Comparison of ENCODE assay signal across 37 cellular contexts in the genomic region with DNA sequence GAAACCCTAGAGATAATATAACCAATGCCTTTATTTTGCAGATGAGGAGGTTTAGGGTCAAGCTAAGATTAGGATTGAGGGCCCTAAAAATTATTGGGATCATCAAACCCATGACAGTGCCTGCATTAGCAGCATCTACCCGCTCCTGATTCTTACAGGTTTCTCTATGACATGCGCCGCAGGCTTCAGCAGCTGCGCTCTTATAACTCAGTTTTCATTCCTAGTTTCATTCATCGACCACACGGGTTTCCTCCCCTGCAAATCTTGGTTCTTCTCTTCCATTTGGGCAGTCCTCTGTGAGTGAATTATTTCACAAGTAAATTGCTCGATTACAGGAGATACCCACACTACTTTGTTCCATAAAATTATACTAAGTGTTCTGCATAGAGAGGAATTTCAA.
"Had no signal": no experiment of that assay in that cellular context is flagged by ENCODE, and none has a peak within 500 bp of the region (broad histone marks: within the 10 kb centered on the region; RNA-seq: fewer than 3 reads in every experiment).

No MANE protein-coding gene starts in this region.

- DNase-seq: activated B cell treated with CpG ODN at 0.5 μM for 24 hours; activated CD4-positive, alpha-beta memory T cell treated with anti-CD3 and anti-CD28 coated beads for 36 hours; activated CD4-positive, alpha-beta T cell treated with anti-CD3 and anti-CD28 coated beads for 4 hours; activated CD4-positive, alpha-beta T cell treated with anti-CD3 and anti-CD28 coated beads, Interleukin-2, amount 10 ng/mL, durations not matched to agents 24 days and 14 days; activated CD4-positive, alpha-beta T cell treated with anti-CD3 and anti-CD28 coated beads, Interleukin-2, amount 50 U/mL, for 1 hour; activated CD4-positive, alpha-beta T cell treated with anti-CD3 and anti-CD28 coated beads, Interleukin-2, amount 50 U/mL, for 4 hours; activated CD4-positive, CD25-positive, alpha-beta regulatory T cell treated with anti-CD3 and anti-CD28 coated beads, Interleukin-2, amount 50 U/mL, for 72 hours; activated CD8-positive, alpha-beta memory T cell treated with anti-CD3 and anti-CD28 coated beads, Interleukin-2, amount 50 U/mL, for 4 hours; activated CD8-positive, alpha-beta T cell treated with anti-CD3 and anti-CD28 coated beads for 36 hours; activated effector memory CD4-positive, alpha-beta T cell treated with Interleukin-2 at 50 U/mL for 16 hours; activated gamma-delta T cell; activated naive CD4-positive, alpha-beta T cell treated with anti-CD3 and anti-CD28 coated beads, Interleukin-2, amount 10 ng/mL, durations not matched to agents 7 days and 5 days; activated naive CD4-positive, alpha-beta T cell treated with Interleukin-2 at 50 U/mL for 16 hours; activated naive CD8-positive, alpha-beta T cell treated with anti-CD3 and anti-CD28 coated beads, Interleukin-2, amount 10 ng/mL, durations not matched to agents 7 days and 5 days; activated naive CD8-positive, alpha-beta T cell treated with anti-CD3 and anti-CD28 coated beads, Interleukin-2, amount 50 U/mL, for 24 hours; activated T-cell treated with anti-CD3 and anti-CD28 coated beads for 4 hours; activated T-cell treated with anti-CD3 and anti-CD28 coated beads, Interleukin-2, amount 50 U/mL, for 1 hour; activated T-cell treated with anti-CD3 and anti-CD28 coated beads, Interleukin-2, amount 50 U/mL, for 4 hours; activated T-cell treated with anti-CD3 and anti-CD28 coated beads, Interleukin-2, amount 50 U/mL, for 72 hours; amygdala; anterior cingulate cortex; caudate nucleus; cerebellar nuclear complex; T-helper 1 cell; T-helper 2 cell; T-helper 9 cell had no signal

- H3K4me3 ChIP-seq: ascending aorta, cardiac muscle cell had no signal

- H3K4me3 Mint-ChIP-seq: activated B cell treated with CpG ODN at 0.5 μM for 24 hours; activated CD4-positive, alpha-beta memory T cell treated with anti-CD3 and anti-CD28 coated beads for 36 hours; activated CD4-positive, alpha-beta T cell treated with anti-CD3 and anti-CD28 coated beads, Interleukin-2, amount 10 ng/mL, durations not matched to agents 24 days and 14 days; activated CD8-positive, alpha-beta T cell treated with anti-CD3 and anti-CD28 coated beads for 36 hours; activated naive CD4-positive, alpha-beta T cell treated with anti-CD3 and anti-CD28 coated beads, Interleukin-2, amount 10 ng/mL, durations not matched to agents 7 days and 5 days; activated naive CD4-positive, alpha-beta T cell treated with anti-CD3 and anti-CD28 coated beads, Interleukin-2, amount 50 U/mL, for 24 hours; activated naive CD8-positive, alpha-beta T cell; activated naive CD8-positive, alpha-beta T cell treated with anti-CD3 and anti-CD28 coated beads, Interleukin-2, amount 10 ng/mL, durations not matched to agents 7 days and 5 days; activated naive CD8-positive, alpha-beta T cell treated with anti-CD3 and anti-CD28 coated beads, Interleukin-2, amount 50 U/mL, for 24 hours; activated T-cell treated with anti-CD3 and anti-CD28 coated beads, Interleukin-2, amount 50 U/mL, for 4 hours; activated T-cell treated with anti-CD3 and anti-CD28 coated beads, Interleukin-2, amount 50 U/mL, for 72 hours; activated T-helper 1 cell treated with anti-CD3 and anti-CD28 coated beads, Interleukin-12 subunit alpha, Interleukin-12 subunit beta, Interleukin-2, Interleukin-4 antibody, amounts not matched to agents 30 ng/mL and 10 ng/mL and 1 ng/mL, durations not matched to agents 14 hours and 24 hours and 36 hours; activated T-helper 17 cell treated with anti-CD3 and anti-CD28 coated beads, Interleukin-2, amount 50 U/mL, for 72 hours; brain; central memory CD8-positive, alpha-beta T cell; T-helper 1 cell treated with Interleukin-12 subunit alpha and Interleukin-12 subunit beta and Interleukin-4 antibody, amounts not matched to agents 30 μg/mL and 1 μg/mL, for 36 hours; T-helper 2 cell treated with Interferon-gamma antibody and Interleukin-4, amounts not matched to agents 5 μg/mL and 100 μg/mL, for 36 hours had no signal

- H3K27me3 ChIP-seq: ascending aorta, cardiac muscle cell had no signal

- H3K27ac ChIP-seq: ascending aorta, cardiac muscle cell, VCaP had no signal

- H3K4me1 Mint-ChIP-seq: activated B cell treated with CpG ODN at 0.5 μM for 24 hours; activated CD4-positive, alpha-beta T cell treated with anti-CD3 and anti-CD28 coated beads, Interleukin-2, amount 10 ng/mL, durations not matched to agents 24 days and 14 days; activated naive CD4-positive, alpha-beta T cell treated with anti-CD3 and anti-CD28 coated beads, Interleukin-2, amount 10 ng/mL, durations not matched to agents 7 days and 5 days; activated naive CD4-positive, alpha-beta T cell treated with anti-CD3 and anti-CD28 coated beads, Interleukin-2, amount 50 U/mL, for 24 hours; activated naive CD8-positive, alpha-beta T cell treated with anti-CD3 and anti-CD28 coated beads, Interleukin-2, amount 10 ng/mL, durations not matched to agents 7 days and 5 days; activated naive CD8-positive, alpha-beta T cell treated with anti-CD3 and anti-CD28 coated beads, Interleukin-2, amount 50 U/mL, for 24 hours; activated T-helper 17 cell treated with anti-CD3 and anti-CD28 coated beads, Interleukin-2, amount 50 U/mL, for 72 hours; central memory CD8-positive, alpha-beta T cell had no signal

- H3K36me3 Mint-ChIP-seq: activated CD4-positive, alpha-beta memory T cell treated with anti-CD3 and anti-CD28 coated beads for 36 hours; activated naive CD4-positive, alpha-beta T cell treated with anti-CD3 and anti-CD28 coated beads, Interleukin-2, amount 10 ng/mL, durations not matched to agents 7 days and 5 days; activated naive CD4-positive, alpha-beta T cell treated with anti-CD3 and anti-CD28 coated beads, Interleukin-2, amount 50 U/mL, for 24 hours; activated naive CD8-positive, alpha-beta T cell; activated naive CD8-positive, alpha-beta T cell treated with anti-CD3 and anti-CD28 coated beads, Interleukin-2, amount 10 ng/mL, durations not matched to agents 7 days and 5 days; brain had no signal

- H3K27me3 Mint-ChIP-seq: activated CD4-positive, alpha-beta memory T cell treated with anti-CD3 and anti-CD28 coated beads for 36 hours; activated naive CD8-positive, alpha-beta T cell treated with anti-CD3 and anti-CD28 coated beads, Interleukin-2, amount 50 U/mL, for 24 hours; brain had no signal

- ATAC-seq: activated CD8-positive, alpha-beta T cell treated with anti-CD3 and anti-CD28 coated beads for 36 hours; activated naive CD8-positive, alpha-beta T cell treated with anti-CD3 and anti-CD28 coated beads, Interleukin-2, amount 50 U/mL, for 24 hours; activated T-cell treated with anti-CD3 and anti-CD28 coated beads, Interleukin-2, amount 50 U/mL, for 4 hours; activated T-cell treated with anti-CD3 and anti-CD28 coated beads, Interleukin-2, amount 50 U/mL, for 72 hours; activated T-helper 17 cell treated with anti-CD3 and anti-CD28 coated beads, Interleukin-2, amount 50 U/mL, for 72 hours had no signal

- H3K9me3 Mint-ChIP-seq: activated B cell treated with CpG ODN at 0.5 μM for 24 hours; activated CD4-positive, alpha-beta memory T cell treated with anti-CD3 and anti-CD28 coated beads for 36 hours; activated CD4-positive, alpha-beta T cell treated with anti-CD3 and anti-CD28 coated beads, Interleukin-2, amount 10 ng/mL, durations not matched to agents 24 days and 14 days; activated CD8-positive, alpha-beta T cell treated with anti-CD3 and anti-CD28 coated beads for 36 hours; activated naive CD4-positive, alpha-beta T cell treated with anti-CD3 and anti-CD28 coated beads, Interleukin-2, amount 10 ng/mL, durations not matched to agents 7 days and 5 days; activated naive CD4-positive, alpha-beta T cell treated with anti-CD3 and anti-CD28 coated beads, Interleukin-2, amount 50 U/mL, for 24 hours; activated naive CD8-positive, alpha-beta T cell treated with anti-CD3 and anti-CD28 coated beads, Interleukin-2, amount 10 ng/mL, durations not matched to agents 7 days and 5 days; activated naive CD8-positive, alpha-beta T cell treated with anti-CD3 and anti-CD28 coated beads, Interleukin-2, amount 50 U/mL, for 24 hours; activated T-cell treated with anti-CD3 and anti-CD28 coated beads, Interleukin-2, amount 50 U/mL, for 4 hours; activated T-cell treated with anti-CD3 and anti-CD28 coated beads, Interleukin-2, amount 50 U/mL, for 72 hours; activated T-helper 1 cell treated with anti-CD3 and anti-CD28 coated beads, Interleukin-12 subunit alpha, Interleukin-12 subunit beta, Interleukin-2, Interleukin-4 antibody, amounts not matched to agents 30 ng/mL and 10 ng/mL and 1 ng/mL, durations not matched to agents 14 hours and 24 hours and 36 hours; activated T-helper 17 cell treated with anti-CD3 and anti-CD28 coated beads, Interleukin-2, amount 50 U/mL, for 72 hours; brain; central memory CD8-positive, alpha-beta T cell; T-helper 1 cell treated with Interleukin-12 subunit alpha and Interleukin-12 subunit beta and Interleukin-4 antibody, amounts not matched to agents 30 μg/mL and 1 μg/mL, for 36 hours; T-helper 2 cell treated with Interferon-gamma antibody and Interleukin-4, amounts not matched to agents 5 μg/mL and 100 μg/mL, for 36 hours had no signal

- H3K27ac Mint-ChIP-seq: activated B cell treated with CpG ODN at 0.5 μM for 24 hours; activated CD4-positive, alpha-beta memory T cell treated with anti-CD3 and anti-CD28 coated beads for 36 hours; activated CD4-positive, alpha-beta T cell treated with anti-CD3 and anti-CD28 coated beads, Interleukin-2, amount 10 ng/mL, durations not matched to agents 24 days and 14 days; activated CD8-positive, alpha-beta T cell treated with anti-CD3 and anti-CD28 coated beads for 36 hours; activated naive CD4-positive, alpha-beta T cell treated with anti-CD3 and anti-CD28 coated beads, Interleukin-2, amount 10 ng/mL, durations not matched to agents 7 days and 5 days; activated naive CD4-positive, alpha-beta T cell treated with anti-CD3 and anti-CD28 coated beads, Interleukin-2, amount 50 U/mL, for 24 hours; activated naive CD8-positive, alpha-beta T cell; activated naive CD8-positive, alpha-beta T cell treated with anti-CD3 and anti-CD28 coated beads, Interleukin-2, amount 10 ng/mL, durations not matched to agents 7 days and 5 days; activated naive CD8-positive, alpha-beta T cell treated with anti-CD3 and anti-CD28 coated beads, Interleukin-2, amount 50 U/mL, for 24 hours; activated T-cell treated with anti-CD3 and anti-CD28 coated beads, Interleukin-2, amount 50 U/mL, for 72 hours; activated T-helper 1 cell treated with anti-CD3 and anti-CD28 coated beads, Interleukin-12 subunit alpha, Interleukin-12 subunit beta, Interleukin-2, Interleukin-4 antibody, amounts not matched to agents 30 ng/mL and 10 ng/mL and 1 ng/mL, durations not matched to agents 14 hours and 24 hours and 36 hours; activated T-helper 17 cell treated with anti-CD3 and anti-CD28 coated beads, Interleukin-2, amount 50 U/mL, for 72 hours; T-helper 1 cell treated with Interleukin-12 subunit alpha and Interleukin-12 subunit beta and Interleukin-4 antibody, amounts not matched to agents 30 μg/mL and 1 μg/mL, for 36 hours; T-helper 2 cell treated with Interferon-gamma antibody and Interleukin-4, amounts not matched to agents 5 μg/mL and 100 μg/mL, for 36 hours had no signal
